ENCODE assay signal across 1 cellular context in the genomic region with DNA sequence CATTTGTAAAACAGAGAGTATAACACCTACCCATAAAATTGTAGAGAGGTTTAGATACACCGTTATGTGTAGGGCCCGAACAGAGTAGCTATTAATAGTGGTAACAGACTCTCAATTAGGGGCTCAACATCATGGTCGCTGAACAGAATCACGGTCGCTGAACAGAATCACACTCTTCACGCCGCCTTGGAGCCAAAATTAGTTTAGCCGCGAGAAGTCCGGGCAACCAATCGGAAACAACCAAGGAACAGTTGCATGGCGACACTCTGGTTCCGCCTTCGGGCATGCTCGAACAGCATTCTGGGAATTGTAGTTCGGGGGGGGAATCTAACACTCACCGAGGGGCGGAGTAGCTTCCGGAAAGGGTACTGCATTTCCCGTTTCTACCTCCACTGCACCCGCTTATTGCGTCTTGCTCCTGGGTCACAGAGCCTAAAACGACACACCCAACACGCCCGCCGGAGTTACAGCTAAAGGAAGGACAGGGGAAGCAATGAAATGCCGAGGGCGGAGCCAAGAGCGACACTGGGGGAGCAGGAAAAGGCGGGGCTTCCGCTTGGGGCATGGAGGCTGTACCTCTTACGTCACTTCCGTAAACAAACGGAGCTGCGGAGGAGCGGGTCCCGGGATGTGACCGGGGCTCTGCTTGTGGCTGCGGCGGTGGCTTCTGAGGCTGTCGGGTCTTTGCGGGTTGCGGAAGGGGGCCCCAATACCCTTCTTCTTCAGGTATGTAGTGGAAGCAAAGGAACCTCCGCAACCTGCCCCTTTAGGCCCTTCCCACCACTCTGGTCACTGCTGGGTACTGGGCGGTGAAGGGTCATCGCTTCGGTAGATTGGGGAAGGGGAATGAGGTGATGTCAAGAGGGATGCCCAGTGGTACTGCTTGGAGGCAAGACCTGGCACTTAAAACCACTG.
A peak's percentile ranks its signal among the peaks of the same experiment; 100 is the strongest.
TF ChIP-seq lines count a peak whose summit lies in the region.

A gene (plus strand): TSS at position 593 of the 915 bp plus-strand sequence. CDS start 2,352 bp downstream, outside the sequence.

TF ChIP-seq in K562, 482 proteins besides CTCF, POLR2A, EP300 and RAD21 (continued from another document and continues in another):
- TF ChIP-seq, protein P1, sequence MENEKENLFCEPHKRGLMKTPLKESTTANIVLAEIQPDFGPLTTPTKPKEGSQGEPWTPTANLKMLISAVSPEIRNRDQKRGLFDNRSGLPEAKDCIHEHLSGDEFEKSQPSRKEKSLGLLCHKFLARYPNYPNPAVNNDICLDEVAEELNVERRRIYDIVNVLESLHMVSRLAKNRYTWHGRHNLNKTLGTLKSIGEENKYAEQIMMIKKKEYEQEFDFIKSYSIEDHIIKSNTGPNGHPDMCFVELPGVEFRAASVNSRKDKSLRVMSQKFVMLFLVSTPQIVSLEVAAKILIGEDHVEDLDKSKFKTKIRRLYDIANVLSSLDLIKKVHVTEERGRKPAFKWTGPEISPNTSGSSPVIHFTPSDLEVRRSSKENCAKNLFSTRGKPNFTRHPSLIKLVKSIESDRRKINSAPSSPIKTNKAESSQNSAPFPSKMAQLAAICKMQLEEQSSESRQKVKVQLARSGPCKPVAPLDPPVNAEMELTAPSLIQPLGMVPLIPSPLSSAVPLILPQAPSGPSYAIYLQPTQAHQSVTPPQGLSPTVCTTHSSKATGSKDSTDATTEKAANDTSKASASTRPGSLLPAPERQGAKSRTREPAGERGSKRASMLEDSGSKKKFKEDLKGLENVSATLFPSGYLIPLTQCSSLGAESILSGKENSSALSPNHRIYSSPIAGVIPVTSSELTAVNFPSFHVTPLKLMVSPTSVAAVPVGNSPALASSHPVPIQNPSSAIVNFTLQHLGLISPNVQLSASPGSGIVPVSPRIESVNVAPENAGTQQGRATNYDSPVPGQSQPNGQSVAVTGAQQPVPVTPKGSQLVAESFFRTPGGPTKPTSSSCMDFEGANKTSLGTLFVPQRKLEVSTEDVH (IDR thresholded peaks at IDR 0.05; ENCODE audit: low read depth, partially characterized antibody), result peak; percentile 76
- TF ChIP-seq, protein P2, sequence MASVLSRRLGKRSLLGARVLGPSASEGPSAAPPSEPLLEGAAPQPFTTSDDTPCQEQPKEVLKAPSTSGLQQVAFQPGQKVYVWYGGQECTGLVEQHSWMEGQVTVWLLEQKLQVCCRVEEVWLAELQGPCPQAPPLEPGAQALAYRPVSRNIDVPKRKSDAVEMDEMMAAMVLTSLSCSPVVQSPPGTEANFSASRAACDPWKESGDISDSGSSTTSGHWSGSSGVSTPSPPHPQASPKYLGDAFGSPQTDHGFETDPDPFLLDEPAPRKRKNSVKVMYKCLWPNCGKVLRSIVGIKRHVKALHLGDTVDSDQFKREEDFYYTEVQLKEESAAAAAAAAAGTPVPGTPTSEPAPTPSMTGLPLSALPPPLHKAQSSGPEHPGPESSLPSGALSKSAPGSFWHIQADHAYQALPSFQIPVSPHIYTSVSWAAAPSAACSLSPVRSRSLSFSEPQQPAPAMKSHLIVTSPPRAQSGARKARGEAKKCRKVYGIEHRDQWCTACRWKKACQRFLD (CRISPR knock-in tag; IDR thresholded peaks at IDR 0.05), result 0 out of 2 replicates have a peak, but pooled peaks have one; percentile 45
- TF ChIP-seq ZNF445 (CRISPR knock-in tag; IDR thresholded peaks at IDR 0.05; ENCODE audit: low read depth) (no peak), ZNF224 (CRISPR knock-in tag; IDR thresholded peaks at IDR 0.05) (no peak), HIVEP1 (CRISPR knock-in tag; IDR thresholded peaks at IDR 0.05) (no peak), ZKSCAN1 (IDR thresholded peaks at IDR 0.05; ENCODE audit: low read depth, low read length) (no peak), YBX1 (IDR thresholded peaks at IDR 0.05) (no peak), MTF1 (CRISPR knock-in tag; IDR thresholded peaks at IDR 0.05; ENCODE audit: borderline replicate concordance) (no peak), RHOXF2B (CRISPR knock-in tag; conservative IDR thresholded peaks at IDR 0.05) (no peak), ZNF133 (CRISPR knock-in tag; IDR thresholded peaks at IDR 0.05) (no peak), MAFF (IDR thresholded peaks at IDR 0.05; ENCODE audit: low read length) (no peak), RFX1 (IDR thresholded peaks at IDR 0.05) (peak; percentile 96), GATAD2A (IDR thresholded peaks at IDR 0.05) (no peak), ZNF311 (CRISPR knock-in tag; IDR thresholded peaks at IDR 0.05) (no peak), NFE2 (IDR thresholded peaks at IDR 0.05; ENCODE audit: low read depth) (no peak), U2AF1 (optimal IDR thresholded peaks at IDR 0.05; ENCODE audit: low read depth, low read length) (no peak), WHSC1 (IDR thresholded peaks at IDR 0.05; ENCODE audit: low read length) (no peak), CCAR2 (IDR thresholded peaks at IDR 0.05; ENCODE audit: low read depth, low read length) (no peak), MTA1 (IDR thresholded peaks at IDR 0.05; ENCODE audit: borderline replicate concordance) (no peak), RBM25 (IDR thresholded peaks at IDR 0.05; ENCODE audit: low read depth, low read length, severe bottlenecking) (peak; percentile 72), PTRF (tag; IDR thresholded peaks at IDR 0.05) (no peak), MTA2 (IDR thresholded peaks at IDR 0.05; ENCODE audit: low read depth) (no peak), GATA2 (CRISPR knock-in tag; IDR thresholded peaks at IDR 0.05) (no peak), KLF10 (CRISPR knock-in tag; IDR thresholded peaks at IDR 0.05) (no peak), RBM15 (IDR thresholded peaks at IDR 0.05; ENCODE audit: insufficient read depth, low read length) (no peak), PRMT5 (CRISPR knock-in tag; IDR thresholded peaks at IDR 0.05) (no peak), HOXB6 (CRISPR knock-in tag; IDR thresholded peaks at IDR 0.05; ENCODE audit: borderline replicate concordance) (no peak), CBFA2T2 (conservative IDR thresholded peaks at IDR 0.05) (no peak), ZNF232 (CRISPR knock-in tag; IDR thresholded peaks at IDR 0.05) (0 out of 2 replicates have a peak, but pooled peaks have one; percentile 14), ZNF696 (CRISPR knock-in tag; conservative IDR thresholded peaks at IDR 0.05) (no peak), ZNF561 (CRISPR knock-in tag; conservative IDR thresholded peaks at IDR 0.05) (no peak), TEAD2 (tag; IDR thresholded peaks at IDR 0.05) (no peak), ZNF140 (CRISPR knock-in tag; IDR thresholded peaks at IDR 0.05) (no peak), SAFB (IDR thresholded peaks at IDR 0.05; ENCODE audit: borderline replicate concordance, low read depth, low read length) (no peak), KHSRP (IDR thresholded peaks at IDR 0.05) (no peak), ZNF717 (CRISPR knock-in tag; IDR thresholded peaks at IDR 0.05) (no peak), ZFPM2 (CRISPR knock-in tag; IDR thresholded peaks at IDR 0.05) (no peak), SMAD2 (IDR thresholded peaks at IDR 0.05; ENCODE audit: low read depth, low read length) (no peak), NFRKB (IDR thresholded peaks at IDR 0.05; ENCODE audit: low read depth) (no peak), ZNF668 (CRISPR knock-in tag; IDR thresholded peaks at IDR 0.05) (no peak), THRAP3 (IDR thresholded peaks at IDR 0.05; ENCODE audit: borderline replicate concordance) (no peak), SMAD1 (IDR thresholded peaks at IDR 0.05; ENCODE audit: low read depth, low read length, partially characterized antibody) (peak; percentile 54), MEF2A (IDR thresholded peaks at IDR 0.05; ENCODE audit: control insufficient read depth, low read depth, low read length) (peak; percentile 82; the same call in 1 of the 2 replicates), KDM5B (IDR thresholded peaks at IDR 0.05; ENCODE audit: insufficient replicate concordance, low read depth, low read length) (peak; percentile 94), KDM2B (CRISPR knock-in tag; IDR thresholded peaks at IDR 0.05) (peak; percentile 55; the same call in 1 of the 2 replicates), ZNF436 (CRISPR knock-in tag; IDR thresholded peaks at IDR 0.05) (no peak), ZNF785 (CRISPR knock-in tag; IDR thresholded peaks at IDR 0.05) (no peak), ZNF551 (CRISPR knock-in tag; IDR thresholded peaks at IDR 0.05) (no peak), HDAC6 (IDR thresholded peaks at IDR 0.05; ENCODE audit: low read depth, low read length) (no peak), MXI1 (IDR thresholded peaks at IDR 0.05; ENCODE audit: low read depth, low read length) (peak; percentile 77)
- TF ChIP-seq, protein P3, sequence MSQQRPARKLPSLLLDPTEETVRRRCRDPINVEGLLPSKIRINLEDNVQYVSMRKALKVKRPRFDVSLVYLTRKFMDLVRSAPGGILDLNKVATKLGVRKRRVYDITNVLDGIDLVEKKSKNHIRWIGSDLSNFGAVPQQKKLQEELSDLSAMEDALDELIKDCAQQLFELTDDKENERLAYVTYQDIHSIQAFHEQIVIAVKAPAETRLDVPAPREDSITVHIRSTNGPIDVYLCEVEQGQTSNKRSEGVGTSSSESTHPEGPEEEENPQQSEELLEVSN (IDR thresholded peaks at IDR 0.05; ENCODE audit: borderline replicate concordance in 1 of 2, extremely low read depth in 1 of 2, insufficient read depth in 1 of 2, insufficient read length in 1 of 2, low read depth in 1 of 2, low read length in 1 of 2, poor library complexity in 1 of 2, severe bottlenecking in 1 of 2), result peak; percentile 85 to 92
- TF ChIP-seq, protein P4, sequence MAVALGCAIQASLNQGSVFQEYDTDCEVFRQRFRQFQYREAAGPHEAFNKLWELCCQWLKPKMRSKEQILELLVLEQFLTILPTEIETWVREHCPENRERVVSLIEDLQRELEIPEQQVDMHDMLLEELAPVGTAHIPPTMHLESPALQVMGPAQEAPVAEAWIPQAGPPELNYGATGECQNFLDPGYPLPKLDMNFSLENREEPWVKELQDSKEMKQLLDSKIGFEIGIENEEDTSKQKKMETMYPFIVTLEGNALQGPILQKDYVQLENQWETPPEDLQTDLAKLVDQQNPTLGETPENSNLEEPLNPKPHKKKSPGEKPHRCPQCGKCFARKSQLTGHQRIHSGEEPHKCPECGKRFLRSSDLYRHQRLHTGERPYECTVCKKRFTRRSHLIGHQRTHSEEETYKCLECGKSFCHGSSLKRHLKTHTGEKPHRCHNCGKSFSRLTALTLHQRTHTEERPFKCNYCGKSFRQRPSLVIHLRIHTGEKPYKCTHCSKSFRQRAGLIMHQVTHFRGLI (CRISPR knock-in tag; IDR thresholded peaks at IDR 0.05), result no peak
- TF ChIP-seq, protein P5, sequence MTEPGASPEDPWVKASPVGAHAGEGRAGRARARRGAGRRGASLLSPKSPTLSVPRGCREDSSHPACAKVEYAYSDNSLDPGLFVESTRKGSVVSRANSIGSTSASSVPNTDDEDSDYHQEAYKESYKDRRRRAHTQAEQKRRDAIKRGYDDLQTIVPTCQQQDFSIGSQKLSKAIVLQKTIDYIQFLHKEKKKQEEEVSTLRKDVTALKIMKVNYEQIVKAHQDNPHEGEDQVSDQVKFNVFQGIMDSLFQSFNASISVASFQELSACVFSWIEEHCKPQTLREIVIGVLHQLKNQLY (CRISPR knock-in tag; conservative IDR thresholded peaks at IDR 0.05), result no peak
- TF ChIP-seq, protein P6, sequence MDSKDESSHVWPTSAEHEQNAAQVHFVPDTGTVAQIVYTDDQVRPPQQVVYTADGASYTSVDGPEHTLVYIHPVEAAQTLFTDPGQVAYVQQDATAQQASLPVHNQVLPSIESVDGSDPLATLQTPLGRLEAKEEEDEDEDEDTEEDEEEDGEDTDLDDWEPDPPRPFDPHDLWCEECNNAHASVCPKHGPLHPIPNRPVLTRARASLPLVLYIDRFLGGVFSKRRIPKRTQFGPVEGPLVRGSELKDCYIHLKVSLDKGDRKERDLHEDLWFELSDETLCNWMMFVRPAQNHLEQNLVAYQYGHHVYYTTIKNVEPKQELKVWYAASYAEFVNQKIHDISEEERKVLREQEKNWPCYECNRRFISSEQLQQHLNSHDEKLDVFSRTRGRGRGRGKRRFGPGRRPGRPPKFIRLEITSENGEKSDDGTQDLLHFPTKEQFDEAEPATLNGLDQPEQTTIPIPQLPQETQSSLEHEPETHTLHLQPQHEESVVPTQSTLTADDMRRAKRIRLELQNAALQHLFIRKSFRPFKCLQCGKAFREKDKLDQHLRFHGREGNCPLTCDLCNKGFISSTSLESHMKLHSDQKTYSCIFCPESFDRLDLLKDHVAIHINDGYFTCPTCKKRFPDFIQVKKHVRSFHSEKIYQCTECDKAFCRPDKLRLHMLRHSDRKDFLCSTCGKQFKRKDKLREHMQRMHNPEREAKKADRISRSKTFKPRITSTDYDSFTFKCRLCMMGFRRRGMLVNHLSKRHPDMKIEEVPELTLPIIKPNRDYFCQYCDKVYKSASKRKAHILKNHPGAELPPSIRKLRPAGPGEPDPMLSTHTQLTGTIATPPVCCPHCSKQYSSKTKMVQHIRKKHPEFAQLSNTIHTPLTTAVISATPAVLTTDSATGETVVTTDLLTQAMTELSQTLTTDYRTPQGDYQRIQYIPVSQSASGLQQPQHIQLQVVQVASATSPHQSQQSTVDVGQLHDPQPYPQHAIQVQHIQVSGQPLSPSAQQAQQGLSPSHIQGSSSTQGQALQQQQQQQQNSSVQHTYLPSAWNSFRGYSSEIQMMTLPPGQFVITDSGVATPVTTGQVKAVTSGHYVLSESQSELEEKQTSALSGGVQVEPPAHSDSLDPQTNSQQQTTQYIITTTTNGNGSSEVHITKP (IDR thresholded peaks at IDR 0.05; ENCODE audit: partially characterized antibody), result peak; percentile 60
- TF ChIP-seq, protein P7, sequence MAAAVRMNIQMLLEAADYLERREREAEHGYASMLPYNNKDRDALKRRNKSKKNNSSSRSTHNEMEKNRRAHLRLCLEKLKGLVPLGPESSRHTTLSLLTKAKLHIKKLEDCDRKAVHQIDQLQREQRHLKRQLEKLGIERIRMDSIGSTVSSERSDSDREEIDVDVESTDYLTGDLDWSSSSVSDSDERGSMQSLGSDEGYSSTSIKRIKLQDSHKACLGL (CRISPR knock-in tag; IDR thresholded peaks at IDR 0.05; ENCODE audit: borderline replicate concordance, poor library complexity, severe bottlenecking), result no peak
- TF ChIP-seq, protein P8, sequence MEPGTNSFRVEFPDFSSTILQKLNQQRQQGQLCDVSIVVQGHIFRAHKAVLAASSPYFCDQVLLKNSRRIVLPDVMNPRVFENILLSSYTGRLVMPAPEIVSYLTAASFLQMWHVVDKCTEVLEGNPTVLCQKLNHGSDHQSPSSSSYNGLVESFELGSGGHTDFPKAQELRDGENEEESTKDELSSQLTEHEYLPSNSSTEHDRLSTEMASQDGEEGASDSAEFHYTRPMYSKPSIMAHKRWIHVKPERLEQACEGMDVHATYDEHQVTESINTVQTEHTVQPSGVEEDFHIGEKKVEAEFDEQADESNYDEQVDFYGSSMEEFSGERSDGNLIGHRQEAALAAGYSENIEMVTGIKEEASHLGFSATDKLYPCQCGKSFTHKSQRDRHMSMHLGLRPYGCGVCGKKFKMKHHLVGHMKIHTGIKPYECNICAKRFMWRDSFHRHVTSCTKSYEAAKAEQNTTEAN (CRISPR knock-in tag; IDR thresholded peaks at IDR 0.05), result no peak
- TF ChIP-seq, protein P9, sequence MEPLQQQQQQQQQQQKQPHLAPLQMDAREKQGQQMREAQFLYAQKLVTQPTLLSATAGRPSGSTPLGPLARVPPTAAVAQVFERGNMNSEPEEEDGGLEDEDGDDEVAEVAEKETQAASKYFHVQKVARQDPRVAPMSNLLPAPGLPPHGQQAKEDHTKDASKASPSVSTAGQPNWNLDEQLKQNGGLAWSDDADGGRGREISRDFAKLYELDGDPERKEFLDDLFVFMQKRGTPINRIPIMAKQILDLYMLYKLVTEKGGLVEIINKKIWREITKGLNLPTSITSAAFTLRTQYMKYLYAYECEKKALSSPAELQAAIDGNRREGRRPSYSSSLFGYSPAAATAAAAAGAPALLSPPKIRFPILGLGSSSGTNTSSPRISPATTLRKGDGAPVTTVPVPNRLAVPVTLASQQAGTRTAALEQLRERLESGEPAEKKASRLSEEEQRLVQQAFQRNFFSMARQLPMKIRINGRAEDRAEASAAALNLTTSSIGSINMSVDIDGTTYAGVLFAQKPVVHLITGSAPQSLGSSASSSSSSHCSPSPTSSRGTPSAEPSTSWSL (CRISPR knock-in tag; IDR thresholded peaks at IDR 0.05; ENCODE audit: borderline replicate concordance), result no peak
